1 cellular context compared by ENCODE assay signal in the genomic region with DNA sequence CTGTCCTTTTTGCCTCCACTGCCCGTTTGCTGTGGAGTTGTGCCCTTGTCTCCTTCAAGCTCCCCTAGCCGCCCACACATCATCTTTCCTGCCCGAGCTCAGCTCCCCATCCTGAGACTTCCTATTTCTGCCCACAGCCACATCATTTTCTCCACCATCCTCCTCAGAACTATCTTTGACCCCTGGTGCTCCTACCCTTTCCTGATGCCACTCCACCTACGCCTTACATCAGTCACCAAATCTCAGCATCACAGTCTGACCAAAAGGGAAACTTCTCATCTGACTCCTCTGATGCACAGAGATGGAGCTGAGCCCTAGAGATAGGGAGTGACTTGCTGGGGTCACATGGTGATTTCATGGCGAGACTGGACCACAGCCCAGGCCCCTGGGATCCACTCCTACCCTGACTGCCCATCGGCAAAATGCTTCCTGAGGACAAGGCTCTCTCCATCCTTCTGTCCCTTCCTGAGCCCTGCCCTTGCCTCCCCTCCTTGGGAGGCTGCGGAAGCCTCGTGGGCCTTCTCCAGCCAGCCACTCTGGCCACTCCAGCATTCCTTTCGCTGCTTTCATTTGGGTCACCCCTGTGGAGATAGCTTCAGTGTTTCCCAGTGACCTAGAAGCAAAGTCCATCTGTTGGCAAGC.
TF ChIP-seq lines count a peak whose summit lies in the region.

No MANE protein-coding gene starts in this region.

TF ChIP-seq in HEK293, 187 proteins besides CTCF, POLR2A, EP300 and RAD21:
- TF ChIP-seq EGR2 (tag by site-specific recombination; IDR thresholded peaks at IDR 0.05; ENCODE audit: low read depth) (peak; percentile 50), ZFHX2 (tag by site-specific recombination; conservative IDR thresholded peaks at IDR 0.05) (peak; percentile 76)
